Comparison of ENCODE assay signal across 1 cellular context in genomic region chr5:122584411-122585110, GRCh38.
TF ChIP-seq lines count a peak whose summit lies in the region.

No MANE protein-coding gene starts in this region.

TF ChIP-seq in IMR-90, 13 proteins besides CTCF, POLR2A, EP300 and RAD21 (continued from another document):
- no peak for TF ChIP-seq MAZ (IDR thresholded peaks at IDR 0.05; ENCODE audit: borderline replicate concordance, low read depth, low read length)
- no peak for TF ChIP-seq CEBPB (IDR thresholded peaks at IDR 0.05; ENCODE audit: low read depth, low read length)
- no peak for TF ChIP-seq MAFK (IDR thresholded peaks at IDR 0.05; ENCODE audit: low read depth, low read length)
- no peak for TF ChIP-seq RCOR1 (IDR thresholded peaks at IDR 0.05; ENCODE audit: insufficient replicate concordance, low read length)
- no peak for TF ChIP-seq MXI1 (IDR thresholded peaks at IDR 0.05; ENCODE audit: borderline replicate concordance, low read depth, low read length)
- TF ChIP-seq FOS (IDR thresholded peaks at IDR 0.05; ENCODE audit: low read depth, low read length), result no peak
- TF ChIP-seq RFX5 (IDR thresholded peaks at IDR 0.05; ENCODE audit: low read depth, low read length), result no peak
- TF ChIP-seq USF2 (IDR thresholded peaks at IDR 0.05; ENCODE audit: low read depth, low read length), result no peak
- TF ChIP-seq BHLHE40 (IDR thresholded peaks at IDR 0.05; ENCODE audit: low read depth, low read length), result no peak
- no peak for TF ChIP-seq ELK1 (IDR thresholded peaks at IDR 0.05; ENCODE audit: borderline replicate concordance, low read depth, low read length)
- TF ChIP-seq NFE2L2 (IDR thresholded peaks at IDR 0.05; ENCODE audit: low read depth, low read length), result no peak
- no peak for TF ChIP-seq CHD1 (IDR thresholded peaks at IDR 0.05; ENCODE audit: low read depth, low read length)
TF ChIP-seq in IMR-90: peak in this region for 0.
